Comparison of ENCODE assay signal across 9 cellular contexts in genomic region chr7:148261996-148262688, GRCh38.
DNase-seq lines count a peak whose midpoint lies in the region; ATAC-seq, FAIRE-seq and TF ChIP-seq lines count a peak whose summit lies in the region.
"Had no signal": no experiment of that assay in that cellular context is flagged by ENCODE, and none has a peak within 500 bp of the region (broad histone marks: within the 10 kb centered on the region; RNA-seq: fewer than 3 reads in every experiment).

No MANE protein-coding gene starts in this region.

- no peak overlapping the region for H3K56ac ChIP-seq in H1 (replicated peaks; ENCODE audit: insufficient read length, low read depth, low read length)

- no peaks in the 10 kb centered on the region for H3K9me3 Mint-ChIP-seq in natural killer cell treated with Interleukin-12 subunit alpha and Interleukin-12 subunit beta and Interleukin-15 and Interleukin-18, amount 100 ng/mL, for 72 hours

- no peaks in the 10 kb centered on the region for H3K36me3 Mint-ChIP-seq in natural killer cell treated with Interleukin-12 subunit alpha and Interleukin-12 subunit beta and Interleukin-15 and Interleukin-18, amount 100 ng/mL, for 72 hours

- H3K9ac ChIP-seq in HUES6 (ENCODE audit: low read length) = no peak overlapping the region
- no peak overlapping the region for H3K9ac ChIP-seq in H1 (replicated peaks in 1 of 4; ENCODE audit: extremely low read depth in 1 of 4, low read depth in 3 of 4, low read length in 3 of 4)
- H3K9ac ChIP-seq in parathyroid adenoma = no peak overlapping the region

- H3K79me1 ChIP-seq in H1 (ENCODE audit: low read depth, low read length) = no peaks in the 10 kb centered on the region

- CTCF ChIA-PET in H1 (lab: Charles Lee; ENCODE audit: partially characterized antibody) = interaction anchor here (0.7 to 5.5 kb wide), 22 partner anchors 9 to 313 kb away, joined by 3 to 28 read pairs (median 4); no protein-coding TSS in a partner anchor

- no peaks in the 10 kb centered on the region for H3K23me2 ChIP-seq in H1 (ENCODE audit: low read depth, low read length)

- no peak for FAIRE-seq in H1 (lab: Jason Lieb, UNC)

- WGBS in H1 (ENCODE audit: extremely low coverage in 1 of 2, insufficient coverage in 1 of 2, insufficient read length in 1 of 2, insufficient replicate concordance in 2 of 2, low coverage in 1 of 2, low lambda C conversion rate in 2 of 2, missing lambda C conversion rate in 1 of 2), 2 experiments = 85% methylated on average over 12 of the region's 12 CpGs; no CpG with 5 or more reads in 1 of the 2 experiments

- ATAC-seq in GM18907 (IDR thresholded peaks at IDR 0.05; ENCODE audit: unreplicated experiment) = peak; percentile 10
- ATAC-seq in natural killer cell treated with Interleukin-12 subunit alpha and Interleukin-12 subunit beta and Interleukin-15 and Interleukin-18, amount 100 ng/mL, for 72 hours = no peak

- no peak overlapping the region for H2BK120ac ChIP-seq in H1 (replicated peaks; ENCODE audit: low read depth, low read length)

- no peak overlapping the region for H3K18ac ChIP-seq in H1 (ENCODE audit: extremely low read depth, low read length)

- no peak overlapping the region for H2AK5ac ChIP-seq in H1 (ENCODE audit: low read depth, low read length)

- H3K27me3 ChIP-seq in HUES6 (ENCODE audit: control insufficient read depth, insufficient read depth, low read length) = no peaks in the 10 kb centered on the region
- H3K27me3 ChIP-seq in H1 (replicated peaks in 1 of 4; ENCODE audit: control insufficient read depth in 3 of 4, extremely low read depth in 1 of 4, insufficient read depth in 3 of 4, low read length in 3 of 4) = no peaks in the 10 kb centered on the region
- H3K27me3 ChIP-seq in parathyroid adenoma (ENCODE audit: control insufficient read depth, insufficient read depth, low read length) = no peaks in the 10 kb centered on the region

- no peak overlapping the region for H3K4me3 Mint-ChIP-seq in natural killer cell treated with Interleukin-12 subunit alpha and Interleukin-12 subunit beta and Interleukin-15 and Interleukin-18, amount 100 ng/mL, for 72 hours

- no peak for TF ChIP-seq EP300 in H1 (IDR thresholded peaks at IDR 0.05; ENCODE audit: borderline replicate concordance in 1 of 2, low read depth in 2 of 2, low read length in 2 of 2)

- no peak overlapping the region for H2BK5ac ChIP-seq in H1 (ENCODE audit: low read depth, low read length)

- TF ChIP-seq CTCF in H1 (IDR thresholded peaks at IDR 0.05; ENCODE audit: control extremely low read depth in 1 of 3, insufficient read depth in 1 of 3, low read depth in 1 of 3, low read length in 3 of 3) (no peak), parathyroid adenoma (IDR thresholded peaks at IDR 0.05) (no peak)

- DNase-seq in H1 (ENCODE audit: low read depth in 1 of 2, low spot score in 2 of 2) (no peak), GF-D8 (lab: John Stamatoyannopoulos, UW) (no peak), hepatic stellate cell (ENCODE audit: low spot score) (no peak)
- no peak for DNase-seq in natural killer cell treated with Interleukin-12 subunit alpha and Interleukin-12 subunit beta and Interleukin-15 and Interleukin-18, amount 100 ng/mL, for 72 hours (ENCODE audit: low spot score)

- H2BK20ac ChIP-seq in H1 (ENCODE audit: low read length) = no peak overlapping the region

- H3K36me3 ChIP-seq in HUES6 (ENCODE audit: control insufficient read depth, insufficient read depth, low read length) (no peaks in the 10 kb centered on the region), H1 (ENCODE audit: control insufficient read depth in 2 of 4, insufficient read depth in 4 of 4, low read length in 3 of 4) (no peaks in the 10 kb centered on the region), parathyroid adenoma (ENCODE audit: control insufficient read depth, insufficient read depth, low read length) (no peaks in the 10 kb centered on the region)
- H3K36me3 ChIP-seq: transverse colon had no signal

- H3K4me1 ChIP-seq in HUES6 (ENCODE audit: control insufficient read depth, insufficient read depth, low read length) = peaks cover 10% of the 10 kb centered on the region
- H3K4me1 ChIP-seq in H1 (replicated peaks in 1 of 4; ENCODE audit: control insufficient read depth in 3 of 4, insufficient read depth in 4 of 4, low read length in 3 of 4) = peaks cover 0 to 3% (median 0%) of the 10 kb centered on the region in 4 experiments; a peak in 1 of 7 replicates
- H3K4me1 ChIP-seq in parathyroid adenoma = peaks cover 3% of the 10 kb centered on the region

- no peaks in the 10 kb centered on the region for H4K20me1 ChIP-seq in H1 (replicated peaks in 1 of 2; ENCODE audit: control insufficient read depth in 1 of 2, insufficient read depth in 2 of 2, low read length in 2 of 2)

- H3K27ac Mint-ChIP-seq in natural killer cell treated with Interleukin-12 subunit alpha and Interleukin-12 subunit beta and Interleukin-15 and Interleukin-18, amount 100 ng/mL, for 72 hours = no peak overlapping the region
- H3K27ac Mint-ChIP-seq: progenitor cell of endocrine pancreas had no signal

- H3K27me3 Mint-ChIP-seq in natural killer cell treated with Interleukin-12 subunit alpha and Interleukin-12 subunit beta and Interleukin-15 and Interleukin-18, amount 100 ng/mL, for 72 hours = peaks cover 14 to 20% of the 10 kb centered on the region in 2 donors

- no peak overlapping the region for H3K23ac ChIP-seq in H1 (ENCODE audit: insufficient read length)

- peaks cover 9 to 13% of the 10 kb centered on the region in 2 donors for H3K4me1 Mint-ChIP-seq in natural killer cell treated with Interleukin-12 subunit alpha and Interleukin-12 subunit beta and Interleukin-15 and Interleukin-18, amount 100 ng/mL, for 72 hours (ENCODE audit: low read depth in 2 of 2)

- TF ChIP-seq POLR2A in H1 (IDR thresholded peaks at IDR 0.05; ENCODE audit: control extremely low read depth in 1 of 2, low read depth in 2 of 2, low read length in 2 of 2) = no peak

- H3K4me3 ChIP-seq in HUES6 (ENCODE audit: low read depth, low read length) (peak overlapping the region; percentile 32; the same call in 1 of the 2 replicates), H1 (ENCODE audit: extremely low read depth in 1 of 4, insufficient read depth in 2 of 4, low read depth in 3 of 4, low read length in 4 of 4) (no peak overlapping the region), parathyroid adenoma (ENCODE audit: low read depth, low read length) (no peak overlapping the region)

- peak overlapping the region; percentile 9 for H4K91ac ChIP-seq in H1 (replicated peaks; ENCODE audit: insufficient read length, low read length)

- no peak for TF ChIP-seq RAD21 in H1 (IDR thresholded peaks at IDR 0.05 in 1 of 2, conservative IDR thresholded peaks at IDR 0.05 in 1 of 2; ENCODE audit: low read depth in 2 of 2, low read length in 2 of 2)

- H4K8ac ChIP-seq in H1 (ENCODE audit: extremely low read depth, insufficient read depth, low read length) = no peak overlapping the region

- H2AFZ ChIP-seq in H1 (ENCODE audit: low read length) = peak overlapping the region; percentile 79; the same call in 1 of the 2 replicates
- peak overlapping the region; percentile 36 for H2AFZ ChIP-seq in parathyroid adenoma

- H2BK12ac ChIP-seq in H1 (ENCODE audit: low read depth, low read length) = no peak overlapping the region

- POLR2A ChIA-PET in H1 (lab: Charles Lee; ENCODE audit: partially characterized antibody) = interaction anchor here (0.6 kb wide), 1 partner anchor 108 kb away, joined by 3 read pairs; no protein-coding TSS in a partner anchor

- H3K14ac ChIP-seq in H1 (ENCODE audit: insufficient read length) = no peak overlapping the region

- no peak overlapping the region for H2BK15ac ChIP-seq in H1 (ENCODE audit: low read length)

- no peak overlapping the region for H3K27ac ChIP-seq in HUES6 (ENCODE audit: low read depth, low read length)
- no peak overlapping the region for H3K27ac ChIP-seq in H1 (ENCODE audit: low read depth, low read length)
- no peak overlapping the region for H3K27ac ChIP-seq in parathyroid adenoma
- H3K27ac ChIP-seq: transverse colon had no signal

- H4K5ac ChIP-seq in H1 (ENCODE audit: insufficient read length, low read depth, low read length) = no peak overlapping the region

- no peaks in the 10 kb centered on the region for H3K9me3 ChIP-seq in HUES6 (ENCODE audit: control insufficient read depth, insufficient read depth, low read depth, low read length)
- no peaks in the 10 kb centered on the region for H3K9me3 ChIP-seq in H1 (ENCODE audit: insufficient read depth in 2 of 2, low read depth in 1 of 2, low read length in 1 of 2)
- no peaks in the 10 kb centered on the region for H3K9me3 ChIP-seq in parathyroid adenoma (ENCODE audit: control insufficient read depth, low read length)
- H3K9me3 ChIP-seq: transverse colon had no signal

- H3K4ac ChIP-seq in H1 (replicated peaks; ENCODE audit: insufficient read length, low read depth, low read length) = no peak overlapping the region

- H3K79me2 ChIP-seq in H1 (ENCODE audit: control insufficient read depth in 1 of 2, insufficient read depth in 2 of 2, low read length in 2 of 2) (no peaks in the 10 kb centered on the region), parathyroid adenoma (no peaks in the 10 kb centered on the region)

- H3K4me2 ChIP-seq in H1 (ENCODE audit: insufficient read depth in 1 of 2, low read depth in 2 of 2, low read length in 2 of 2) (no peak overlapping the region), parathyroid adenoma (ENCODE audit: low read length) (peak overlapping the region; percentile 33)

TF ChIP-seq in H1, 55 proteins besides CTCF, POLR2A, EP300 and RAD21:
- no peak for TF ChIP-seq HDAC2 (IDR thresholded peaks at IDR 0.05; ENCODE audit: borderline replicate concordance in 1 of 2, low read depth in 2 of 2, low read length in 2 of 2)
- TF ChIP-seq MAFK (IDR thresholded peaks at IDR 0.05; ENCODE audit: low read depth, low read length) = peak; percentile 91
- no peak for TF ChIP-seq SP4 (IDR thresholded peaks at IDR 0.05; ENCODE audit: low read length)
- TF ChIP-seq RXRA (IDR thresholded peaks at IDR 0.05; ENCODE audit: insufficient read depth, low read depth, low read length) = no peak
- TF ChIP-seq POLR2AphosphoS5 (IDR thresholded peaks at IDR 0.05; ENCODE audit: low read depth, low read length) = no peak
- TF ChIP-seq TCF12 (IDR thresholded peaks at IDR 0.05; ENCODE audit: low read depth, low read length) = no peak
- TF ChIP-seq EGR1 (IDR thresholded peaks at IDR 0.05; ENCODE audit: borderline replicate concordance, low read depth, low read length) = no peak
